In genomic region chr2:204036706-204037105, GRCh38 we compare ENCODE assay signal across 21 cellular contexts.
A peak's percentile ranks its signal among the peaks of the same experiment; 100 is the strongest.
DNase-seq lines count a peak whose midpoint lies in the region; ATAC-seq and TF ChIP-seq lines count a peak whose summit lies in the region.
"Had no signal": no experiment of that assay in that cellular context is flagged by ENCODE, and none has a peak within 500 bp of the region (broad histone marks: within the 10 kb centered on the region; RNA-seq: fewer than 3 reads in every experiment).

No MANE protein-coding gene starts in this region.

- H3K9me3 ChIP-seq in IMR-90 (ENCODE audit: control insufficient read depth, insufficient read depth, low read length) = no peaks in the 10 kb centered on the region
- no peaks in the 10 kb centered on the region for H3K9me3 ChIP-seq in OCI-LY7 (ENCODE audit: low read length)
- H3K9me3 ChIP-seq: A549, BE2C had no signal

- H2AK5ac ChIP-seq in IMR-90 (ENCODE audit: low read depth, low read length) = no peak overlapping the region

- no peak overlapping the region for H3K4ac ChIP-seq in IMR-90 (ENCODE audit: low read depth, low read length)

- H3K18ac ChIP-seq in IMR-90 (ENCODE audit: low read depth, low read length) = no peak overlapping the region

- POLR2A ChIA-PET in IMR-90 (lab: Charles Lee; ENCODE audit: unreplicated experiment) (no interaction called here), OCI-LY7 (lab: Charles Lee) (interaction anchor here (0.6 to 1.4 kb wide), 3 partner anchors 9 to 147 kb away, joined by 3 to 4 read pairs (median 3); no protein-coding TSS in a partner anchor)

- no peak overlapping the region for H3K27ac ChIP-seq in IMR-90 (ENCODE audit: insufficient read depth, low read length)
- H3K27ac ChIP-seq in KMS-11 = no peak overlapping the region
- no peak overlapping the region for H3K27ac ChIP-seq in OCI-LY7 (ENCODE audit: low read depth, low read length, poor library complexity, severe bottlenecking)
- H3K27ac ChIP-seq: A549; BLaER1 treated with 17β-estradiol and CSF1 and Interleukin-3, amounts not matched to agents 10 nM and 100 nM had no signal

- no peaks in the 10 kb centered on the region for H3K79me1 ChIP-seq in IMR-90 (ENCODE audit: low read depth in 1 of 2, low read length in 2 of 2)

- no peak overlapping the region for H3K14ac ChIP-seq in IMR-90 (replicated peaks; ENCODE audit: low read depth, low read length)

- H2AK9ac ChIP-seq in IMR-90 (replicated peaks; ENCODE audit: low read depth, low read length, poor library complexity) = no peak overlapping the region

- H3K4me1 ChIP-seq in IMR-90 (ENCODE audit: control insufficient read depth, insufficient read depth, low read length) (no peaks in the 10 kb centered on the region), KMS-11 (ENCODE audit: low read depth, poor library complexity, severe bottlenecking) (peaks cover 20% of the 10 kb centered on the region), OCI-LY7 (ENCODE audit: insufficient read depth, low read length, poor library complexity, severe bottlenecking) (no peaks in the 10 kb centered on the region)
- H3K4me1 ChIP-seq: A549; BE2C; BLaER1 treated with 17β-estradiol and CSF1 and Interleukin-3, amounts not matched to agents 10 nM and 100 nM had no signal

- H4K91ac ChIP-seq in IMR-90 (ENCODE audit: insufficient read depth, low read depth, low read length) = no peak overlapping the region

- BruUV-seq in IMR-90 (replicated peaks; lab: Mats Ljungman, UMichigan) (no TSS peak), OCI-LY7 (replicated peaks; lab: Mats Ljungman, UMichigan) (no TSS peak)

- DNase-seq in IMR-90 (no peak), OCI-LY7 (ENCODE audit: low spot score) (no peak), GM19240 (ENCODE audit: insufficient read length, low spot score) (no peak), midbrain (lab: John Stamatoyannopoulos, UW) (no peak), HCEC 1CT (no peak)
- DNase-seq: 8988T; ACHN; AML-193; BE2C; Calu3; CD4-positive, alpha-beta T cell; CD8-positive, alpha-beta memory T cell; DMS53; DMS79 treated with DMSO at 0.1 percent for 48 hours; GF-D8; GOT3; H7 had no signal

- H2AFZ ChIP-seq in IMR-90 (replicated peaks; ENCODE audit: low read length, poor library complexity) (no peak overlapping the region), KMS-11 (ENCODE audit: low read depth) (no peak overlapping the region), OCI-LY7 (ENCODE audit: low read length) (0 out of 2 replicates have a peak overlapping the region, but pooled peaks have one; percentile 17)

- H2BK20ac ChIP-seq in IMR-90 (ENCODE audit: low read depth, low read length) = no peak overlapping the region

- no peak for ATAC-seq in IMR-90 (ENCODE audit: low read depth)
- ATAC-seq: A549, HCT116 had no signal

- H3K4me3 ChIP-seq in IMR-90 (ENCODE audit: insufficient read depth, low read depth, low read length) = no peak overlapping the region
- no peak overlapping the region for H3K4me3 ChIP-seq in KMS-11 (IDR thresholded peaks at IDR 0.05; ENCODE audit: insufficient read depth, low read depth, low read length)
- H3K4me3 ChIP-seq in OCI-LY7 (ENCODE audit: low read depth, low read length, poor library complexity, severe bottlenecking) = no peak overlapping the region
- H3K4me3 ChIP-seq: A549; BLaER1 treated with 17β-estradiol and CSF1 and Interleukin-3, amounts not matched to agents 10 nM and 100 nM had no signal

- no peaks in the 10 kb centered on the region for H3K9me2 ChIP-seq in OCI-LY7 (ENCODE audit: insufficient read depth, low read length)

- WGBS in IMR-90 (ENCODE audit: extremely low coverage in 2 of 2, insufficient read length in 1 of 2), 2 experiments = no CpG with 5 or more reads among the region's 4 CpGs

- H3K23ac ChIP-seq in IMR-90 (ENCODE audit: low read depth, low read length) = no peak overlapping the region

- H3K9ac ChIP-seq in IMR-90 (ENCODE audit: low read depth, low read length) (no peak overlapping the region), KMS-11 (no peak overlapping the region)
- H3K9ac ChIP-seq: BLaER1 treated with 17β-estradiol and CSF1 and Interleukin-3, amounts not matched to agents 10 nM and 100 nM had no signal

- no peak overlapping the region for H2BK120ac ChIP-seq in IMR-90 (ENCODE audit: low read depth, low read length)

- no peak for TF ChIP-seq RAD21 in IMR-90 (IDR thresholded peaks at IDR 0.05; ENCODE audit: low read length)

- in situ Hi-C loops in IMR-90 (cut with MboI; ENCODE audit: low sequenced_read_pairs) = no loop called here

- no peak overlapping the region for H2BK5ac ChIP-seq in IMR-90 (ENCODE audit: low read depth, low read length, poor library complexity, severe bottlenecking)

- intact Hi-C loops in IMR-90 (cut with micrococcal nuclease) = no loop called here
- intact Hi-C loops in OCI-LY7 (cut with micrococcal nuclease; ENCODE audit: unreplicated experiment) = no loop called here

- dilution Hi-C loops in IMR-90 (cut with HindIII; ENCODE audit: low sequenced_read_pairs, unreplicated experiment) = no loop called here

- H3K56ac ChIP-seq in IMR-90 (ENCODE audit: extremely low read depth, insufficient read depth, low read length) = no peak overlapping the region

- H3K4me2 ChIP-seq in IMR-90 (ENCODE audit: low read depth, low read length) = no peak overlapping the region
- peak overlapping the region; percentile 10; the same call in 1 of the 2 replicates for H3K4me2 ChIP-seq in KMS-11
- H3K4me2 ChIP-seq in OCI-LY7 (ENCODE audit: low read length) = no peak overlapping the region
- H3K4me2 ChIP-seq: A549; BLaER1 treated with 17β-estradiol and CSF1 and Interleukin-3, amounts not matched to agents 10 nM and 100 nM had no signal

- H4K20me1 ChIP-seq in IMR-90 (ENCODE audit: insufficient read depth, low read length) = no peaks in the 10 kb centered on the region
- no peaks in the 10 kb centered on the region for H4K20me1 ChIP-seq in KMS-11 (ENCODE audit: insufficient read depth)
- H4K20me1 ChIP-seq in OCI-LY7 (ENCODE audit: insufficient read depth, low read length) = no peaks in the 10 kb centered on the region
- H4K20me1 ChIP-seq: BLaER1 treated with 17β-estradiol and CSF1 and Interleukin-3, amounts not matched to agents 10 nM and 100 nM had no signal

- H3K9me1 ChIP-seq in IMR-90 (ENCODE audit: insufficient read depth, low read length) = no peaks in the 10 kb centered on the region

- no peaks in the 10 kb centered on the region for H3K79me2 ChIP-seq in KMS-11 (ENCODE audit: insufficient read depth, low read depth)
- no peaks in the 10 kb centered on the region for H3K79me2 ChIP-seq in OCI-LY7 (ENCODE audit: insufficient read depth, low read depth, low read length)

- no peak overlapping the region for H4K5ac ChIP-seq in IMR-90 (ENCODE audit: low read depth, low read length)

- H2BK15ac ChIP-seq in IMR-90 (ENCODE audit: low read depth, low read length) = no peak overlapping the region

- CTCF ChIA-PET in IMR-90 (lab: Yijun Ruan, JAX) (no interaction called here), OCI-LY7 (lab: Charles Lee; ENCODE audit: unreplicated experiment) (no interaction called here)

- H3K36me3 ChIP-seq in IMR-90 (ENCODE audit: control insufficient read depth, insufficient read depth, low read length) = no peaks in the 10 kb centered on the region
- no peaks in the 10 kb centered on the region for H3K36me3 ChIP-seq in KMS-11 (ENCODE audit: insufficient read depth)
- no peaks in the 10 kb centered on the region for H3K36me3 ChIP-seq in OCI-LY7 (ENCODE audit: insufficient read depth, low read length)
- H3K36me3 ChIP-seq: BE2C; BLaER1 treated with 17β-estradiol and CSF1 and Interleukin-3, amounts not matched to agents 10 nM and 100 nM had no signal

- no peak overlapping the region for H4K8ac ChIP-seq in IMR-90 (ENCODE audit: low read depth in 2 of 2, low read length in 2 of 2)

- TF ChIP-seq POLR2A in IMR-90 (IDR thresholded peaks at IDR 0.05; ENCODE audit: low read depth, low read length) = no peak

- no peak for TF ChIP-seq CTCF in IMR-90 (conservative IDR thresholded peaks at IDR 0.05; ENCODE audit: low read depth, low read length)
- no peak for TF ChIP-seq CTCF in KMS-11 (conservative IDR thresholded peaks at IDR 0.05; ENCODE audit: low read depth, low read length)
- TF ChIP-seq CTCF in OCI-LY7 (conservative IDR thresholded peaks at IDR 0.05; ENCODE audit: low read length) = no peak

- H3K27me3 ChIP-seq in IMR-90 (ENCODE audit: control insufficient read depth, insufficient read depth, low read length) (peaks cover 3% of the 10 kb centered on the region), KMS-11 (ENCODE audit: insufficient read depth, low read depth) (no peaks in the 10 kb centered on the region)
- H3K27me3 ChIP-seq: BE2C; BLaER1 treated with 17β-estradiol and CSF1 and Interleukin-3, amounts not matched to agents 10 nM and 100 nM had no signal

TF ChIP-seq in IMR-90, 13 proteins besides CTCF, POLR2A, EP300 and RAD21:
- TF ChIP-seq CEBPB (IDR thresholded peaks at IDR 0.05; ENCODE audit: low read depth, low read length) (peak; percentile 79), FOS (IDR thresholded peaks at IDR 0.05; ENCODE audit: low read depth, low read length) (no peak)
